Comparison of ENCODE assay signal across 27 cellular contexts in the genomic region with DNA sequence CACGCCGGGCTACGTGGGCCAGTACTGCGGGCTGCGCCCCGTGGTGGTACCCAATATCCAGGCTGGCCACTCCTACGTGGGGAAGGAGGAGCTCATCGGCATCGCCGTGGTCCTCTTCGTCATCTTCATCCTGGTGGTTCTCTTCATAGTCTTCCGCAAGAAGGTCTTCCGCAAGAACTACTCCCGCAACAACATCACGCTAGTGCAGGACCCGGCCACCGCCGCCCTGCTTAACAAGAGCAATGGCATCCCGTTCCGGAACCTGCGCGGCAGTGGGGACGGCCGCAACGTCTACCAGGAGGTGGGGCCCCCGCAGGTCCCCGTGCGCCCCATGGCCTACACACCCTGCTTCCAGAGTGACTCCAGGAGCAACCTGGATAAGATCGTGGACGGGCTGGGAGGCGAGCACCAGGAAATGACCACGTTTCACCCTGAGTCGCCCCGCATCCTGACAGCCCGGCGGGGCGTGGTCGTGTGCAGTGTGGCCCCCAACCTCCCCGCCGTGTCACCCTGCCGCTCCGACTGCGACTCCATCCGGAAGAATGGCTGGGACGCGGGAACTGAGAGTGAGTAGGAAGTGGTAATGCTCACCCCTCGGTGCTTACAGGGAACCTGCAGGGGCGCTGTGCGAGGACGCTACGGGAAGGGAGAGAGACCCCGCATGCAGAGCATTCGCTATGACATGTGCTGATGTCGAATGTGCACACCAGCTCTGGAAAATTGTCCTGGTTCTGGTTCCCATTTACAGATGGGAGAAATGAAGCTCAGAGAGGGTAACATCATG.
"Had no signal": no experiment of that assay in that cellular context is flagged by ENCODE, and none has a peak within 500 bp of the region (broad histone marks: within the 10 kb centered on the region; RNA-seq: fewer than 3 reads in every experiment).

No MANE protein-coding gene starts in this region.

- H2AFZ ChIP-seq: hepatocyte, neural progenitor cell had no signal

- H3K4me3 Mint-ChIP-seq: mesothelial cell of epicardium; naive B cell; natural killer cell; nephron progenitor cell; neural progenitor cell; stimulated activated effector memory CD8-positive, alpha-beta T cell treated with anti-CD3 and anti-CD28 coated beads, Interleukin-12 subunit alpha, Interleukin-12 subunit beta, amount 100 ng/mL, for 72 hours had no signal

- H3K36me3 Mint-ChIP-seq: naive B cell; natural killer cell; stimulated activated effector memory CD8-positive, alpha-beta T cell treated with anti-CD3 and anti-CD28 coated beads, Interleukin-12 subunit alpha, Interleukin-12 subunit beta, amount 100 ng/mL, for 72 hours had no signal

- H3K4me3 ChIP-seq: heart right ventricle, hepatocyte, left lung, lung, neural progenitor cell, ovary, prostate gland, skin epidermis, stomach, thyroid gland, transverse colon, upper lobe of left lung had no signal

- H3K27ac Mint-ChIP-seq: mesothelial cell of epicardium; naive B cell; natural killer cell; neural progenitor cell; stimulated activated effector memory CD8-positive, alpha-beta T cell treated with anti-CD3 and anti-CD28 coated beads, Interleukin-12 subunit alpha, Interleukin-12 subunit beta, amount 100 ng/mL, for 72 hours had no signal

- H3K79me2 ChIP-seq: hepatocyte had no signal

- DNase-seq: heart right ventricle; left colon; mesendoderm; naive B cell; natural killer cell; nephron progenitor cell; ovary; retina; right cardiac atrium; stimulated activated CD4-positive, alpha-beta T cell treated with anti-CD3 and anti-CD28 coated beads, Interleukin-4, amount 100 ng/mL, for 24 hours; stimulated activated naive CD4-positive, alpha-beta T cell; stomach; testis; thyroid gland; transverse colon had no signal

- H3K4me2 ChIP-seq: hepatocyte, neural progenitor cell had no signal

- H3K36me3 ChIP-seq: heart right ventricle, left lung, neural progenitor cell, ovary, prostate gland, thyroid gland, transverse colon, upper lobe of left lung had no signal

- H3K4me1 ChIP-seq: heart right ventricle, left lung, neural progenitor cell, prostate gland, testis, thyroid gland, transverse colon, upper lobe of left lung had no signal

- H3K27ac ChIP-seq: heart right ventricle, hepatocyte, left lung, neural progenitor cell, ovary, prostate gland, skin epidermis, stomach, testis, thyroid gland, transverse colon, upper lobe of left lung had no signal

- H3K9me3 Mint-ChIP-seq: naive B cell, natural killer cell, neural progenitor cell had no signal

- H3K4me1 Mint-ChIP-seq: naive B cell; natural killer cell; neural progenitor cell; stimulated activated effector memory CD8-positive, alpha-beta T cell treated with anti-CD3 and anti-CD28 coated beads, Interleukin-12 subunit alpha, Interleukin-12 subunit beta, amount 100 ng/mL, for 72 hours had no signal

- ATAC-seq: heart right ventricle; left colon; left lung; natural killer cell; right cardiac atrium; sciatic nerve; stimulated activated effector memory CD8-positive, alpha-beta T cell treated with anti-CD3 and anti-CD28 coated beads, Interleukin-12 subunit alpha, Interleukin-12 subunit beta, amount 100 ng/mL, for 72 hours had no signal

- H3K27me3 ChIP-seq: heart right ventricle, hepatocyte, left lung, neural progenitor cell, ovary, stomach, testis, thyroid gland, transverse colon, upper lobe of left lung had no signal

- H3K9me3 ChIP-seq: heart right ventricle, left lung, ovary, prostate gland, stomach, testis, thyroid gland, transverse colon, upper lobe of left lung had no signal

- H3K9ac ChIP-seq: neural progenitor cell had no signal

- FAIRE-seq: keratinocyte, urothelium cell line had no signal
